8 cellular contexts compared by ENCODE assay signal in genomic region chr1:21285386-21285785, GRCh38. TPM values are rescaled to one million over a fixed set of nuclear protein-coding genes. Genes with fewer than 3 reads are reported as not detected.
DNase-seq lines count a peak whose midpoint lies in the region; ATAC-seq and TF ChIP-seq lines count a peak whose summit lies in the region.
"Not testable (repeated sequence)": the region's sequence is repeated elsewhere in the genome, so short reads cannot be mapped to it uniquely, and the experiment has no call there.

No MANE protein-coding gene starts in this region.

- H3K36me3 Mint-ChIP-seq in IgD-negative memory B cell = not testable (repeated sequence)
- H3K36me3 Mint-ChIP-seq in activated B cell treated with CpG ODN at 0.5 μM for 24 hours (ENCODE audit: low read depth) (peaks cover 61% of the 10 kb centered on the region), osteocyte (ENCODE audit: unreplicated experiment) (peaks cover 14% of the 10 kb centered on the region)
- peaks cover 83% of the 10 kb centered on the region for H3K36me3 Mint-ChIP-seq in stimulated activated effector memory CD8-positive, alpha-beta T cell treated with anti-CD3 and anti-CD28 coated beads, Interleukin-12 subunit alpha, Interleukin-12 subunit beta, amount 100 ng/mL, for 72 hours

- H3K4me1 ChIP-seq in BLaER1 (peaks cover 57% of the 10 kb centered on the region), body of pancreas (peaks cover 63% of the 10 kb centered on the region), testis (peaks cover 37% of the 10 kb centered on the region)
- H3K4me1 ChIP-seq in cardiac muscle cell (ENCODE audit: low read depth) = not testable (repeated sequence)

- peaks cover 27 to 45% (median 30%) of the 10 kb centered on the region in 3 donors for H3K4me1 Mint-ChIP-seq in IgD-negative memory B cell
- H3K4me1 Mint-ChIP-seq in activated B cell treated with CpG ODN at 0.5 μM for 24 hours = peaks cover 66% of the 10 kb centered on the region
- H3K4me1 Mint-ChIP-seq in osteocyte (ENCODE audit: unreplicated experiment) = peaks cover 35% of the 10 kb centered on the region
- H3K4me1 Mint-ChIP-seq in stimulated activated effector memory CD8-positive, alpha-beta T cell treated with anti-CD3 and anti-CD28 coated beads, Interleukin-12 subunit alpha, Interleukin-12 subunit beta, amount 100 ng/mL, for 72 hours = peaks cover 46% of the 10 kb centered on the region

- not testable (repeated sequence) for H3K4me3 ChIP-seq in BLaER1, body of pancreas, cardiac muscle cell, testis

- peak overlapping the region; percentile 72 for H3K4me2 ChIP-seq in BLaER1

- not testable (repeated sequence) for TF ChIP-seq POLR2A in body of pancreas (IDR thresholded peaks at IDR 0.05); testis (IDR thresholded peaks at IDR 0.05)

- TF ChIP-seq CTCF in activated B cell treated with CpG ODN at 0.5 μM for 24 hours (IDR thresholded peaks at IDR 0.05); body of pancreas (IDR thresholded peaks at IDR 0.05); cardiac muscle cell (IDR thresholded peaks at IDR 0.05; ENCODE audit: low read depth, low read length); osteocyte (IDR thresholded peaks at IDR 0.05); testis (IDR thresholded peaks at IDR 0.05): not testable (repeated sequence)

- 31 to 33% methylated on average over 5 to 6 of the region's 6 CpGs for WGBS in body of pancreas, 2 donors
- 73 to 93% methylated on average over 6 of the region's 6 CpGs for WGBS in testis, 2 donors

- not testable (repeated sequence) for H3K27me3 Mint-ChIP-seq in IgD-negative memory B cell; activated B cell treated with CpG ODN at 0.5 μM for 24 hours; osteocyte (ENCODE audit: unreplicated experiment)

- H3K9me3 ChIP-seq in BLaER1; body of pancreas; cardiac muscle cell (ENCODE audit: low read depth); testis: not testable (repeated sequence)

- not testable (repeated sequence) for DNase-seq in activated B cell treated with CpG ODN at 0.5 μM for 24 hours; cardiac muscle cell (ENCODE audit: low read depth in 1 of 2, low spot score in 1 of 2); osteocyte (ENCODE audit: extremely low spot score, unreplicated experiment); stimulated activated effector memory CD8-positive, alpha-beta T cell treated with anti-CD3 and anti-CD28 coated beads, Interleukin-12 subunit alpha, Interleukin-12 subunit beta, amount 100 ng/mL, for 72 hours (ENCODE audit: low spot score in 2 of 2); testis
- peak; percentile 54 to 75 (median 66) for DNase-seq in body of pancreas

- H3K9me3 Mint-ChIP-seq in IgD-negative memory B cell; activated B cell treated with CpG ODN at 0.5 μM for 24 hours; osteocyte (ENCODE audit: unreplicated experiment); stimulated activated effector memory CD8-positive, alpha-beta T cell treated with anti-CD3 and anti-CD28 coated beads, Interleukin-12 subunit alpha, Interleukin-12 subunit beta, amount 100 ng/mL, for 72 hours: not testable (repeated sequence)

- peaks cover 26% of the 10 kb centered on the region; the same call in 1 of the 2 replicates for H4K20me1 ChIP-seq in BLaER1

- H3K27ac ChIP-seq in BLaER1 = not testable (repeated sequence)
- H3K27ac ChIP-seq in body of pancreas = peak overlapping the region; percentile 48 to 82 (median 68)
- peak overlapping the region; percentile 52 for H3K27ac ChIP-seq in cardiac muscle cell
- H3K27ac ChIP-seq in testis = peak overlapping the region; percentile 31 to 80

- not testable (repeated sequence) for ATAC-seq in activated B cell treated with CpG ODN at 0.5 μM for 24 hours (ENCODE audit: low read depth); stimulated activated effector memory CD8-positive, alpha-beta T cell treated with anti-CD3 and anti-CD28 coated beads, Interleukin-12 subunit alpha, Interleukin-12 subunit beta, amount 100 ng/mL, for 72 hours
- ATAC-seq in body of pancreas = peak; percentile 74

- intact Hi-C loops in activated B cell treated with CpG ODN at 0.5 μM for 24 hours (cut with micrococcal nuclease) (loop anchor here (1.0 kb wide), 1 partner anchor 9 kb away; no protein-coding TSS in a partner anchor), body of pancreas (cut with DNase I) (loop anchor here (10.0 kb wide), 1 partner anchor 49 kb away; no protein-coding TSS in a partner anchor)
- intact Hi-C loops in testis (cut with DNase I; ENCODE audit: low total_unique reads) = not testable (repeated sequence)

- H3K36me3 ChIP-seq in BLaER1; body of pancreas (replicated peaks in 1 of 2; ENCODE audit: insufficient read depth in 1 of 2, low read depth in 2 of 2); cardiac muscle cell; testis (ENCODE audit: low read depth, missing control alignments): not testable (repeated sequence)

- H3K27ac Mint-ChIP-seq in IgD-negative memory B cell (peak overlapping the region in 2 of 3 donors; percentile 59 to 73), activated B cell treated with CpG ODN at 0.5 μM for 24 hours (peak overlapping the region; percentile 78), osteocyte (ENCODE audit: unreplicated experiment) (peak overlapping the region; percentile 28)
- H3K27ac Mint-ChIP-seq in stimulated activated effector memory CD8-positive, alpha-beta T cell treated with anti-CD3 and anti-CD28 coated beads, Interleukin-12 subunit alpha, Interleukin-12 subunit beta, amount 100 ng/mL, for 72 hours = peak overlapping the region; percentile 14

- peak overlapping the region; percentile 15; the same call in 1 of the 2 replicates for H3K9ac ChIP-seq in BLaER1

- CTCF ChIA-PET in activated B cell treated with CpG ODN at 0.5 μM for 24 hours (lab: Charles Lee) = interaction anchor here (0.9 to 5.0 kb wide), 3 partner anchors 16 to 83 kb away, joined by 3 to 29 read pairs (median 13); no protein-coding TSS in a partner anchor

- H3K4me3 Mint-ChIP-seq in IgD-negative memory B cell = peak overlapping the region in 1 of 4 donors; percentile 57
- not testable (repeated sequence) for H3K4me3 Mint-ChIP-seq in activated B cell treated with CpG ODN at 0.5 μM for 24 hours; osteocyte (ENCODE audit: unreplicated experiment); stimulated activated effector memory CD8-positive, alpha-beta T cell treated with anti-CD3 and anti-CD28 coated beads, Interleukin-12 subunit alpha, Interleukin-12 subunit beta, amount 100 ng/mL, for 72 hours

- POLR2A ChIA-PET in activated B cell treated with CpG ODN at 0.5 μM for 24 hours (lab: Charles Lee) = interaction anchor here (0.6 to 3.4 kb wide), 7 partner anchors 8 to 78 kb away, joined by 3 to 19 read pairs (median 5); no protein-coding TSS in a partner anchor

- not testable (repeated sequence) for H3K27me3 ChIP-seq in BLaER1, body of pancreas, cardiac muscle cell, testis

RNA-seq across cellular contexts. Expression of gene ECE1, which starts 4.9 kb away (rescaled TPM):
- polyA plus RNA-seq in IgD-negative memory B cell (58.6 TPM), cardiac muscle cell (42.4 and 57.8 TPM in 2 replicates), testis (ENCODE audit: insufficient read depth, low read depth, low replicate concordance) (66.1 TPM)
- total RNA-seq in activated B cell treated with CpG ODN at 0.5 μM for 24 hours (208 and 209 TPM in 2 replicates), body of pancreas (10 to 100 TPM; 79.1 to 83.3 TPM), cardiac muscle cell (43.8 and 59.1 TPM in 2 replicates), osteocyte (217 and 236 TPM in 2 replicates), testis (100 to 1,000 TPM in 1 of 2 donors, 10 to 100 TPM in 1; 96.4 to 101 TPM)

Comparison
In these comparisons a context has a peak if more than half of its experiments do, and no peak if none do; other contexts are left out.
1. H3K27ac Mint-ChIP-seq: peak in every context shown above with its lines; median percentile 78 in activated B cell treated with CpG ODN at 0.5 μM for 24 hours; 66 in IgD-negative memory B cell; 28 in osteocyte; 14 in stimulated activated effector memory CD8-positive, alpha-beta T cell treated with anti-CD3 and anti-CD28 coated beads, Interleukin-12 subunit alpha, Interleukin-12 subunit beta, amount 100 ng/mL, for 72 hours.